8 cellular contexts compared by ENCODE assay signal in genomic region chr4:72568959-72569718, GRCh38. TPM values are rescaled to one million over a fixed set of nuclear protein-coding genes. Genes with fewer than 3 reads are reported as not detected.
A peak's percentile ranks its signal among the peaks of the same experiment; 100 is the strongest.
DNase-seq lines count a peak whose midpoint lies in the region; ATAC-seq and TF ChIP-seq lines count a peak whose summit lies in the region.

Gene ADAMTS3 (minus strand): TSS chr4:72569221. CDS start chr4:72568762, 459 bp downstream.

- ATAC-seq in natural killer cell treated with Interleukin-12 subunit alpha and Interleukin-12 subunit beta and Interleukin-15 and Interleukin-18, amount 100 ng/mL, for 72 hours, result peak; percentile 38 to 43
- no peak for ATAC-seq in HG03520 (IDR thresholded peaks at IDR 0.05; ENCODE audit: unreplicated experiment)
- no peak for ATAC-seq in GM18909 (IDR thresholded peaks at IDR 0.05; ENCODE audit: poor library complexity, unreplicated experiment)

- no peaks in the 10 kb centered on the region for H3K36me3 Mint-ChIP-seq in activated T-cell treated with anti-CD3 and anti-CD28 coated beads, Interleukin-2, amount 50 U/mL, for 24 hours (ENCODE audit: low read depth)
- no peaks in the 10 kb centered on the region for H3K36me3 Mint-ChIP-seq in natural killer cell treated with Interleukin-12 subunit alpha and Interleukin-12 subunit beta and Interleukin-15 and Interleukin-18, amount 100 ng/mL, for 72 hours

- no peak within 1 kb of the TSS for H3K27ac Mint-ChIP-seq in activated T-cell treated with anti-CD3 and anti-CD28 coated beads, Interleukin-2, amount 50 U/mL, for 24 hours
- H3K27ac Mint-ChIP-seq in natural killer cell treated with Interleukin-12 subunit alpha and Interleukin-12 subunit beta and Interleukin-15 and Interleukin-18, amount 100 ng/mL, for 72 hours, result no peak within 1 kb of the TSS

- peak within 1 kb of the TSS; percentile 70 for H3K4me3 Mint-ChIP-seq in activated T-cell treated with anti-CD3 and anti-CD28 coated beads, Interleukin-2, amount 50 U/mL, for 24 hours
- H3K4me3 Mint-ChIP-seq in natural killer cell treated with Interleukin-12 subunit alpha and Interleukin-12 subunit beta and Interleukin-15 and Interleukin-18, amount 100 ng/mL, for 72 hours, result peak within 1 kb of the TSS; percentile 51

- H3K27me3 Mint-ChIP-seq in activated T-cell treated with anti-CD3 and anti-CD28 coated beads, Interleukin-2, amount 50 U/mL, for 24 hours, result peaks cover 66% of the 10 kb centered on the region
- H3K27me3 Mint-ChIP-seq in natural killer cell treated with Interleukin-12 subunit alpha and Interleukin-12 subunit beta and Interleukin-15 and Interleukin-18, amount 100 ng/mL, for 72 hours, result peaks cover 23 to 25% of the 10 kb centered on the region in 2 donors

- H3K4me1 Mint-ChIP-seq in activated T-cell treated with anti-CD3 and anti-CD28 coated beads, Interleukin-2, amount 50 U/mL, for 24 hours (ENCODE audit: low read depth), result peaks cover 21% of the 10 kb centered on the region
- peaks cover 0 to 6% of the 10 kb centered on the region in 2 donors for H3K4me1 Mint-ChIP-seq in natural killer cell treated with Interleukin-12 subunit alpha and Interleukin-12 subunit beta and Interleukin-15 and Interleukin-18, amount 100 ng/mL, for 72 hours (ENCODE audit: low read depth in 2 of 2)

- peak; percentile 35 for DNase-seq in activated T-cell treated with anti-CD3 and anti-CD28 coated beads, Interleukin-2, amount 50 U/mL, for 24 hours
- DNase-seq in activated T-cell treated with anti-CD3 and anti-CD28 coated beads, Interleukin-2, amount 50 U/mL, for 1 hour, result no peak
- peak; percentile 39 for DNase-seq in NCI-H1105 (lab: John Stamatoyannopoulos, UW)
- peak; percentile 24 to 27 for DNase-seq in activated T-cell treated with anti-CD3 and anti-CD28 coated beads, Interleukin-2, amount 50 U/mL, for 48 hours
- DNase-seq in foreskin fibroblast, result peak; percentile 28 to 70
- DNase-seq in natural killer cell treated with Interleukin-12 subunit alpha and Interleukin-12 subunit beta and Interleukin-15 and Interleukin-18, amount 100 ng/mL, for 72 hours (ENCODE audit: low spot score), result no peak

- TF ChIP-seq CTCF in foreskin fibroblast (IDR thresholded peaks at IDR 0.05; ENCODE audit: low read depth, low read length), result no peak

- H3K4me3 ChIP-seq in foreskin fibroblast (ENCODE audit: low read depth in 1 of 2, low read length in 2 of 2), result peak within 1 kb of the TSS; percentile 58 to 90

- H3K9me3 Mint-ChIP-seq in activated T-cell treated with anti-CD3 and anti-CD28 coated beads, Interleukin-2, amount 50 U/mL, for 24 hours, result no peaks in the 10 kb centered on the region
- H3K9me3 Mint-ChIP-seq in natural killer cell treated with Interleukin-12 subunit alpha and Interleukin-12 subunit beta and Interleukin-15 and Interleukin-18, amount 100 ng/mL, for 72 hours, result peaks cover 3% of the 10 kb centered on the region

RNA-seq across cellular contexts. Expression of gene ADAMTS3, which starts in this region (rescaled TPM):
- total RNA-seq in natural killer cell treated with Interleukin-12 subunit alpha and Interleukin-12 subunit beta and Interleukin-15 and Interleukin-18, amount 100 ng/mL, for 72 hours, result not detected

Comparison
In these comparisons a context has a peak if more than half of its experiments do, and no peak if none do; other contexts are left out.
1. DNase-seq: peak in activated T-cell treated with anti-CD3 and anti-CD28 coated beads, Interleukin-2, amount 50 U/mL, for 24 hours (single experiment), NCI-H1105 (single experiment), activated T-cell treated with anti-CD3 and anti-CD28 coated beads, Interleukin-2, amount 50 U/mL, for 48 hours (2 of 2) and foreskin fibroblast (2 of 2); none in activated T-cell treated with anti-CD3 and anti-CD28 coated beads, Interleukin-2, amount 50 U/mL, for 1 hour (single experiment) and natural killer cell treated with Interleukin-12 subunit alpha and Interleukin-12 subunit beta and Interleukin-15 and Interleukin-18, amount 100 ng/mL, for 72 hours (single experiment).
2. Peak in ATAC-seq in natural killer cell treated with Interleukin-12 subunit alpha and Interleukin-12 subunit beta and Interleukin-15 and Interleukin-18, amount 100 ng/mL, for 72 hours; RNA of the gene not detected or under 1 TPM.